Comparison of ENCODE assay signal across 14 cellular contexts in genomic region chr12:91562476-91562875, GRCh38.
DNase-seq lines count a peak whose midpoint lies in the region; ATAC-seq, FAIRE-seq and TF ChIP-seq lines count a peak whose summit lies in the region.
"Had no signal": no experiment of that assay in that cellular context is flagged by ENCODE, and none has a peak within 500 bp of the region (broad histone marks: within the 10 kb centered on the region; RNA-seq: fewer than 3 reads in every experiment).

No MANE protein-coding gene starts in this region.

- H3K4me3 ChIP-seq in breast epithelium (no peak overlapping the region), K562 (no peak overlapping the region)
- H3K4me3 ChIP-seq: HAP-1 had no signal

- H3K4me1 ChIP-seq in breast epithelium (no peaks in the 10 kb centered on the region), K562 (replicated peaks in 1 of 2; ENCODE audit: control insufficient read depth in 2 of 2, insufficient read depth in 2 of 2, low read length in 2 of 2) (peaks cover 7 to 9% of the 10 kb centered on the region in 2 experiments; a peak in 4 of 5 replicates)
- H3K4me1 ChIP-seq: HAP-1 had no signal

- no peaks in the 10 kb centered on the region for H3K27me3 Mint-ChIP-seq in MCF 10A (ENCODE audit: insufficient read depth, unreplicated experiment)
- H3K27me3 Mint-ChIP-seq in Calu3 (ENCODE audit: unreplicated experiment): no peaks in the 10 kb centered on the region
- H3K27me3 Mint-ChIP-seq: dendritic cell treated with granulocyte-macrophage colony-stimulating factor and Interleukin-4, amounts not matched to agents 40 ng/mL and 50 ng/mL, for 4 days; type B pancreatic cell had no signal

- ATAC-seq in HG03159 (IDR thresholded peaks at IDR 0.05; ENCODE audit: unreplicated experiment) (peak; percentile 85), K562 (no peak)
- ATAC-seq in stimulated activated naive CD8-positive, alpha-beta T cell treated with anti-CD3 and anti-CD28 coated beads, Interleukin-15, Interleukin-2, amounts not matched to agents 100 U/mL and 50 U/mL, for 24 hours: peak; percentile 66

- intact Hi-C loops in MCF 10A (cut with micrococcal nuclease): no loop called here
- intact Hi-C loops in breast epithelium (cut with DNase I; ENCODE audit: low total_unique reads): no loop called here
- intact Hi-C loops in K562 (cut with micrococcal nuclease): no loop called here
- intact Hi-C loops in Calu3 (cut with micrococcal nuclease; ENCODE audit: unreplicated experiment): no loop called here

- in situ Hi-C loops in K562 (cut with MboI): no loop called here

- H3K27ac Mint-ChIP-seq in MCF 10A (ENCODE audit: low read depth, unreplicated experiment) (no peak overlapping the region), Calu3 (ENCODE audit: unreplicated experiment) (no peak overlapping the region)
- H3K27ac Mint-ChIP-seq: CD14-positive monocyte; dendritic cell treated with granulocyte-macrophage colony-stimulating factor and Interleukin-4, amounts not matched to agents 40 ng/mL and 50 ng/mL, for 4 days; type B pancreatic cell had no signal

- DNase-seq in MCF 10A (ENCODE audit: unreplicated experiment) (peak; percentile 16), breast epithelium (ENCODE audit: low spot score in 2 of 2) (no peak), K562 (ENCODE audit: extremely low read depth in 1 of 4, low spot score in 3 of 4) (no peak), UCSD-AML1 (lab: John Stamatoyannopoulos, UW; ENCODE audit: unreplicated experiment) (no peak), DMS114 treated with DMSO at 0.1 percent for 48 hours (lab: John Stamatoyannopoulos, UW; ENCODE audit: unreplicated experiment) (no peak), Calu3 (no peak)
- no peak for DNase-seq in stimulated activated naive CD8-positive, alpha-beta T cell treated with anti-CD3 and anti-CD28 coated beads, Interleukin-15, Interleukin-2, amounts not matched to agents 100 U/mL and 50 U/mL, for 24 hours
- DNase-seq: NCI-H2029 had no signal

- TF ChIP-seq CTCF in MCF 10A (IDR thresholded peaks at IDR 0.05; ENCODE audit: unreplicated experiment) (no peak), breast epithelium (IDR thresholded peaks at IDR 0.05) (no peak), K562 (IDR thresholded peaks at IDR 0.05 in 2 of 3, conservative IDR thresholded peaks at IDR 0.05 in 1 of 3; ENCODE audit: insufficient read depth in 2 of 3, low read depth in 1 of 3, low read length in 3 of 3) (no peak), Calu3 (IDR thresholded peaks at IDR 0.05; ENCODE audit: unreplicated experiment) (no peak)

- H3K4me1 Mint-ChIP-seq in MCF 10A (ENCODE audit: insufficient read depth, unreplicated experiment): peaks cover 11% of the 10 kb centered on the region
- no peaks in the 10 kb centered on the region for H3K4me1 Mint-ChIP-seq in Calu3 (ENCODE audit: low read depth, unreplicated experiment)

- POLR2A ChIA-PET in MCF 10A (lab: Yijun Ruan, JAX) (interaction anchor here (0.6 to 1.6 kb wide), 6 partner anchors 19 to 582 kb away, joined by 3 to 5 read pairs (median 3); no protein-coding TSS in a partner anchor), K562 (lab: Yijun Ruan, JAX) (interaction anchor here (1.1 to 2.1 kb wide), 4 partner anchors 9 to 17 kb away, joined by 3 to 6 read pairs (median 4); no protein-coding TSS in a partner anchor)

- H3K9me1 ChIP-seq in K562 (ENCODE audit: control insufficient read depth, insufficient read depth, low read length): no peaks in the 10 kb centered on the region

- H3K27me3 ChIP-seq in breast epithelium (no peaks in the 10 kb centered on the region), K562 (ENCODE audit: control insufficient read depth in 2 of 2, insufficient read depth in 2 of 2, low read length in 2 of 2) (no peaks in the 10 kb centered on the region)
- H3K27me3 ChIP-seq: neutrophil had no signal

- H3K79me2 ChIP-seq in K562 (ENCODE audit: control insufficient read depth, insufficient read depth, low read length): peaks cover 25% of the 10 kb centered on the region; the same call in 2 of the 3 replicates

- H3K9ac ChIP-seq in K562 (ENCODE audit: insufficient read depth in 1 of 2, low read depth in 2 of 2, low read length in 2 of 2): no peak overlapping the region

- CTCF ChIA-PET in MCF 10A (lab: Yijun Ruan, JAX): interaction anchor here (0.7 kb wide), 1 partner anchor 229 kb away, joined by 5 read pairs; no protein-coding TSS in a partner anchor
- CTCF ChIA-PET in K562 (lab: Yijun Ruan, JAX; ENCODE audit: low intra/inter-chr PET ratio): no interaction called here
- CTCF ChIA-PET in Calu3 (lab: Charles Lee): interaction anchor here (0.6 to 1.6 kb wide), 3 partner anchors 153 to 1012 kb away, joined by 3 to 8 read pairs (median 5); no protein-coding TSS in a partner anchor

- no peak for TF ChIP-seq EP300 in K562 (IDR thresholded peaks at IDR 0.05; ENCODE audit: low read length)

- H3K9me3 ChIP-seq in breast epithelium (no peaks in the 10 kb centered on the region), K562 (replicated peaks; ENCODE audit: control insufficient read depth, insufficient read depth, low read depth, low read length) (no peaks in the 10 kb centered on the region)
- H3K9me3 ChIP-seq: HAP-1, neutrophil had no signal

- H3K36me3 ChIP-seq in breast epithelium (no peaks in the 10 kb centered on the region), K562 (ENCODE audit: control insufficient read depth, insufficient read depth, low read length) (no peaks in the 10 kb centered on the region)
- H3K36me3 ChIP-seq: HAP-1, neutrophil had no signal

- no peaks in the 10 kb centered on the region for H3K36me3 Mint-ChIP-seq in MCF 10A (ENCODE audit: insufficient read depth, unreplicated experiment)
- H3K36me3 Mint-ChIP-seq in Calu3 (ENCODE audit: insufficient read depth, unreplicated experiment): no peaks in the 10 kb centered on the region
- H3K36me3 Mint-ChIP-seq: CD14-positive monocyte had no signal

- no peak for TF ChIP-seq RAD21 in K562 (CRISPR knock-in tag; conservative IDR thresholded peaks at IDR 0.05 in 1 of 2, IDR thresholded peaks at IDR 0.05 in 1 of 2)

- FAIRE-seq in K562 (lab: Jason Lieb, UNC): no peak

- no peak overlapping the region for H3K27ac ChIP-seq in breast epithelium
- no peak overlapping the region for H3K27ac ChIP-seq in K562 (ENCODE audit: extremely low read depth, low read depth, low read length)
- H3K27ac ChIP-seq: neutrophil had no signal

- no peak overlapping the region for H3K4me2 ChIP-seq in K562 (ENCODE audit: insufficient read depth, low read length)

- 31% methylated on average over 1 of the region's 1 CpG for WGBS in K562 (ENCODE audit: insufficient coverage, low coverage, missing lambda C conversion rate)

- no peaks in the 10 kb centered on the region for H4K20me1 ChIP-seq in K562 (replicated peaks; ENCODE audit: control insufficient read depth, insufficient read depth, low read length)

- H3K9me3 Mint-ChIP-seq in MCF 10A (ENCODE audit: unreplicated experiment) (peaks cover 16% of the 10 kb centered on the region), Calu3 (ENCODE audit: low read depth, unreplicated experiment) (peaks cover 4% of the 10 kb centered on the region)

- H3K4me3 Mint-ChIP-seq in MCF 10A (ENCODE audit: unreplicated experiment) (no peak overlapping the region), Calu3 (ENCODE audit: low read depth, unreplicated experiment) (no peak overlapping the region)
- H3K4me3 Mint-ChIP-seq: CD14-positive monocyte; dendritic cell treated with granulocyte-macrophage colony-stimulating factor and Interleukin-4, amounts not matched to agents 40 ng/mL and 50 ng/mL, for 4 days; type B pancreatic cell had no signal

- BruUV-seq in MCF 10A (replicated peaks; lab: Mats Ljungman, UMichigan): no TSS peak
- BruUV-seq in K562 (replicated peaks; lab: Mats Ljungman, UMichigan): no TSS peak
- BruUV-seq in Calu3 (replicated peaks; lab: Mats Ljungman, UMichigan): no TSS peak

- TF ChIP-seq POLR2A in breast epithelium (IDR thresholded peaks at IDR 0.05): no peak
- TF ChIP-seq POLR2A in K562 (conservative IDR thresholded peaks at IDR 0.05): no peak

- no peak overlapping the region for H2AFZ ChIP-seq in K562 (ENCODE audit: low read depth, low read length)

TF ChIP-seq in K562, 482 proteins besides CTCF, POLR2A, EP300 and RAD21:
- TF ChIP-seq PRPF4 (IDR thresholded peaks at IDR 0.05; ENCODE audit: insufficient read depth, low read depth, low read length, poor library complexity, severe bottlenecking): no peak
- TF ChIP-seq ZNF146 (CRISPR knock-in tag; IDR thresholded peaks at IDR 0.05; ENCODE audit: unreplicated experiment): no peak
- TF ChIP-seq CEBPB (tag; IDR thresholded peaks at IDR 0.05): 0 out of 2 replicates have a peak, but pooled peaks have one; percentile 12
- TF ChIP-seq COPS2 (conservative IDR thresholded peaks at IDR 0.05): no peak
- TF ChIP-seq CEBPG (CRISPR knock-in tag; IDR thresholded peaks at IDR 0.05): no peak
- TF ChIP-seq CEBPG (tag; conservative IDR thresholded peaks at IDR 0.05 in 1 of 2, IDR thresholded peaks at IDR 0.05 in 1 of 2): peak; percentile 26 to 38; a peak in 1 of 4 replicates
